13 cellular contexts compared by ENCODE assay signal in genomic region chr2:176098366-176099158, GRCh38. TPM values are rescaled to one million over a fixed set of nuclear protein-coding genes. Genes with fewer than 3 reads are reported as not detected.
A peak's percentile ranks its signal among the peaks of the same experiment; 100 is the strongest.
DNase-seq lines count a peak whose midpoint lies in the region; ATAC-seq and TF ChIP-seq lines count a peak whose summit lies in the region.
"Had no signal": no experiment of that assay in that cellular context is flagged by ENCODE, and none has a peak within 500 bp of the region (broad histone marks: within the 10 kb centered on the region; RNA-seq: fewer than 3 reads in every experiment).

No MANE protein-coding gene starts in this region.

- TF ChIP-seq CTCF in foreskin fibroblast (IDR thresholded peaks at IDR 0.05; ENCODE audit: low read depth, low read length) (no peak), type B pancreatic cell (conservative IDR thresholded peaks at IDR 0.05) (no peak)

- peak; percentile 58 for DNase-seq in activated effector memory CD4-positive, alpha-beta T cell treated with anti-CD3 and anti-CD28 coated beads, Interleukin-2, amount 50 U/mL, for 16 hours
- DNase-seq in activated effector memory CD4-positive, alpha-beta T cell treated with Interleukin-2 at 50 U/mL for 16 hours, result no peak
- DNase-seq in NCI-H748 (lab: John Stamatoyannopoulos, UW; ENCODE audit: unreplicated experiment) (peak; percentile 75), foreskin fibroblast (no peak), type B pancreatic cell (ENCODE audit: extremely low spot score, unreplicated experiment) (peak; percentile 70), AG20443 (ENCODE audit: low spot score) (no peak)
- DNase-seq: activated naive CD4-positive, alpha-beta T cell; immature natural killer cell; upper lobe of left lung had no signal

- H3K4me3 Mint-ChIP-seq in type B pancreatic cell, result peak overlapping the region; percentile 86

- no peaks in the 10 kb centered on the region for H3K9me3 Mint-ChIP-seq in type B pancreatic cell

- H3K27ac Mint-ChIP-seq in type B pancreatic cell, result no peak overlapping the region
- H3K27ac Mint-ChIP-seq: immature natural killer cell had no signal

- H3K4me1 Mint-ChIP-seq in type B pancreatic cell (ENCODE audit: unreplicated experiment), result peaks cover 4% of the 10 kb centered on the region

- H3K4me3 ChIP-seq in foreskin fibroblast (ENCODE audit: low read depth in 1 of 2, low read length in 2 of 2), result peak overlapping the region; percentile 59 to 67

- H3K27me3 Mint-ChIP-seq in type B pancreatic cell, result peaks cover 98% of the 10 kb centered on the region

- no peaks in the 10 kb centered on the region for H3K36me3 Mint-ChIP-seq in type B pancreatic cell

- ATAC-seq in GM18511 (IDR thresholded peaks at IDR 0.05; ENCODE audit: unreplicated experiment), result no peak
- no peak for ATAC-seq in GM18502 (IDR thresholded peaks at IDR 0.05; ENCODE audit: poor library complexity, unreplicated experiment)

RNA-seq across cellular contexts. Expression of gene HOXD12, which starts 1.0 kb away (rescaled TPM):
- not detected in 2 replicates for total RNA-seq in type B pancreatic cell (ENCODE audit: low replicate concordance)
- total RNA-seq: esophagus muscularis mucosa, upper lobe of left lung had no signal

RNA-seq across cellular contexts. Expression of gene HOXD13, which starts 6.0 kb away (rescaled TPM):
- 0.31 and 0.43 TPM in 2 replicates for total RNA-seq in type B pancreatic cell (ENCODE audit: low replicate concordance)
- total RNA-seq: esophagus muscularis mucosa, upper lobe of left lung had no signal

RNA-seq across cellular contexts. Expression of gene HOXD11, which starts 8.5 kb away (rescaled TPM):
- 0.21 and 1.1 TPM in 2 replicates for total RNA-seq in type B pancreatic cell (ENCODE audit: low replicate concordance)
- total RNA-seq: esophagus muscularis mucosa, upper lobe of left lung had no signal

RNA-seq across cellular contexts. Expression of gene EVX2, which starts 14.8 kb away (rescaled TPM):
- 0.10 TPM in 1 of 2 replicates, not detected in the other for total RNA-seq in type B pancreatic cell (ENCODE audit: low replicate concordance)
- total RNA-seq: M059J, upper lobe of left lung had no signal

RNA-seq across cellular contexts. Expression of gene HOXD10, which starts 18.0 kb away (rescaled TPM):
- 0.19 and 0.56 TPM in 2 replicates for total RNA-seq in type B pancreatic cell (ENCODE audit: low replicate concordance)

Comparison
In these comparisons a context has a peak if more than half of its experiments do, and no peak if none do; other contexts are left out.
1. DNase-seq: peak in activated effector memory CD4-positive, alpha-beta T cell treated with anti-CD3 and anti-CD28 coated beads, Interleukin-2, amount 50 U/mL, for 16 hours (single experiment), NCI-H748 (single experiment) and type B pancreatic cell (single experiment); none in activated effector memory CD4-positive, alpha-beta T cell treated with Interleukin-2 at 50 U/mL for 16 hours (single experiment), foreskin fibroblast (0 of 2) and AG20443 (single experiment).